In the genomic region with DNA sequence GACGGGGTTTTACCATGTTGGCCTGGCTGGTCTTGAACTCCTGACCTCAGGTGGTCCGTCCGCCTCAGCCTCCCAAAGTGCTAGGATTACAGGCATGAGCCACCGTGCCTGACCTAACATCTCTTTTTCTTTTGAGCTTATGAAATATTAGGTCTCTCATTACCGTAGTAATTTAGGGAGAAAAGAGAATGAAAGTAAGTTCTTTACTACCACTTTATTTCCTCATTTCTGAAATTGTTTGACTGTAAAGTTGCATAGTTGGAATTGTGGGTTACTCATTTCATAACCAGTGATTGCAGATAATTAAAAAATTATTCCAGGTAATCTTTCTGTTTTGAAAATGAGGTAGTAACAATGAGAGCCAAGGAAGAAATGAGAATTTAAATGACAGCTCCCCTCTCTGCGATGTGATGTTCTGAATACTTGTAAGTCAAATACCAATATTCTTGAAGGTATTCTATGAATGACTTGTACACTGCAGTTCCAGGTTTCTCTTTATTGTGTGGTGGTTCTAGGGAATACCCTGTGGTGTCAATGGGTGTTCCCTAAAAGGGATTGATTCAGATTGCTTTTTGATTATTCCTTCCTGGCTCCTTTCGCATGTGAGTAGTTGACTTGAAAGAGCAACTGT, we compare ENCODE assay signal across 25 cellular contexts.
"Had no signal": no experiment of that assay in that cellular context is flagged by ENCODE, and none has a peak within 500 bp of the region (broad histone marks: within the 10 kb centered on the region; RNA-seq: fewer than 3 reads in every experiment).

No MANE protein-coding gene starts in this region.

- H3K27ac ChIP-seq: brain microvascular endothelial cell, heart right ventricle, lower lobe of right lung, ovary, prostate gland, spleen, transverse colon, uterus, WERI-Rb-1 had no signal

- H3K36me3 ChIP-seq: brain microvascular endothelial cell, heart right ventricle, lower lobe of right lung, ovary, prostate gland, spleen, transverse colon, uterus, WERI-Rb-1 had no signal

- H3K36me3 Mint-ChIP-seq: naive thymus-derived CD8-positive, alpha-beta T cell; T-cell had no signal

- H3K4me3 Mint-ChIP-seq: dendritic cell treated with granulocyte-macrophage colony-stimulating factor and Interleukin-4, amounts not matched to agents 40 ng/mL and 50 ng/mL, for 4 days; T-helper 2 cell treated with Interferon-gamma antibody and Interleukin-4, amounts not matched to agents 5 μg/mL and 100 μg/mL, for 36 hours had no signal

- H3K4me3 ChIP-seq: heart right ventricle, lower lobe of right lung, ovary, prostate gland, spleen, transverse colon, uterus had no signal

- H3K27ac Mint-ChIP-seq: dendritic cell treated with granulocyte-macrophage colony-stimulating factor and Interleukin-4, amounts not matched to agents 40 ng/mL and 50 ng/mL, for 4 days; T-cell; T-helper 2 cell treated with Interferon-gamma antibody and Interleukin-4, amounts not matched to agents 5 μg/mL and 100 μg/mL, for 36 hours had no signal

- H3K4me1 ChIP-seq: prostate gland had no signal

- H3K9me3 ChIP-seq: heart right ventricle, lower lobe of right lung, ovary, prostate gland, spleen, transverse colon, uterus had no signal

- H3K27me3 ChIP-seq: brain microvascular endothelial cell, heart right ventricle, ovary, spleen, transverse colon, uterus had no signal

- ATAC-seq: heart right ventricle; left lobe of liver; lower lobe of right lung; naive thymus-derived CD8-positive, alpha-beta T cell; T-cell had no signal

- DNase-seq: activated CD8-positive, alpha-beta memory T cell treated with anti-CD3 and anti-CD28 coated beads, Interleukin-2, amount 50 U/mL, for 48 hours; activated effector memory CD4-positive, alpha-beta T cell treated with anti-CD3 and anti-CD28 coated beads, Interleukin-2, amount 50 U/mL, for 16 hours; activated naive CD4-positive, alpha-beta T cell treated with anti-CD3 and anti-CD28 coated beads, Interleukin-2, amount 50 U/mL, for 16 hours; activated T-cell treated with anti-CD3 and anti-CD28 coated beads, Interleukin-2, amount 50 U/mL, for 48 hours; aorta; brain microvascular endothelial cell; caudate nucleus; effector CD4-positive, alpha-beta T cell; erythroblast; foreskin fibroblast; heart right ventricle; kidney; lower lobe of right lung; naive thymus-derived CD8-positive, alpha-beta T cell; ovary; spleen; stimulated activated CD4-positive, alpha-beta T cell treated with anti-CD3 and anti-CD28 coated beads, Interleukin-4, amount 100 ng/mL, for 24 hours; T-cell; transverse colon; uterus; WERI-Rb-1 had no signal

- H3K27me3 Mint-ChIP-seq: dendritic cell treated with granulocyte-macrophage colony-stimulating factor and Interleukin-4, amounts not matched to agents 40 ng/mL and 50 ng/mL, for 4 days; naive thymus-derived CD8-positive, alpha-beta T cell; T-cell had no signal

- H3K9me3 Mint-ChIP-seq: dendritic cell treated with granulocyte-macrophage colony-stimulating factor and Interleukin-4, amounts not matched to agents 40 ng/mL and 50 ng/mL, for 4 days; naive thymus-derived CD8-positive, alpha-beta T cell; T-cell; T-helper 2 cell treated with Interferon-gamma antibody and Interleukin-4, amounts not matched to agents 5 μg/mL and 100 μg/mL, for 36 hours had no signal
